Comparison of ENCODE assay signal across 8 cellular contexts in genomic region chr2:39469807-39470206, GRCh38. TPM values are rescaled to one million over a fixed set of nuclear protein-coding genes. Genes with fewer than 3 reads are reported as not detected.
DNase-seq lines count a peak whose midpoint lies in the region; ATAC-seq, FAIRE-seq and TF ChIP-seq lines count a peak whose summit lies in the region.

No MANE protein-coding gene starts in this region.

- no peaks in the 10 kb centered on the region for H3K9me3 ChIP-seq in body of pancreas

- H3K27ac Mint-ChIP-seq in memory B cell: no peak overlapping the region
- H3K27ac Mint-ChIP-seq in progenitor cell of endocrine pancreas: no peak overlapping the region
- H3K27ac Mint-ChIP-seq in activated CD4-positive, alpha-beta T cell treated with anti-CD3 and anti-CD28 coated beads, Interleukin-2, amount 10 ng/mL, durations not matched to agents 24 days and 14 days: no peak overlapping the region

- H3K9me3 Mint-ChIP-seq in memory B cell (no peaks in the 10 kb centered on the region), progenitor cell of endocrine pancreas (ENCODE audit: low read depth) (no peaks in the 10 kb centered on the region)
- no peaks in the 10 kb centered on the region for H3K9me3 Mint-ChIP-seq in activated CD4-positive, alpha-beta T cell treated with anti-CD3 and anti-CD28 coated beads, Interleukin-2, amount 10 ng/mL, durations not matched to agents 24 days and 14 days

- H3K36me3 ChIP-seq in body of pancreas (replicated peaks in 1 of 2; ENCODE audit: insufficient read depth in 1 of 2, low read depth in 2 of 2): no peaks in the 10 kb centered on the region

- no peak for TF ChIP-seq POLR2A in body of pancreas (IDR thresholded peaks at IDR 0.05)

- FAIRE-seq in G401.6 (lab: Jason Lieb, UNC): peak; percentile 93

- H3K27ac ChIP-seq in body of pancreas: peak overlapping the region; percentile 18 to 50 (median 20)

- DNase-seq in body of pancreas: peak in 3 of 4 donors; percentile 34 to 61 (median 37)
- peak; percentile 25 to 26 for DNase-seq in memory B cell (ENCODE audit: low spot score in 2 of 2)
- no peak for DNase-seq in progenitor cell of endocrine pancreas (ENCODE audit: low spot score, unreplicated experiment)
- DNase-seq in NCI-H2081 treated with DMSO at 0.1 percent for 48 hours (lab: John Stamatoyannopoulos, UW): no peak
- no peak for DNase-seq in activated CD4-positive, alpha-beta T cell treated with anti-CD3 and anti-CD28 coated beads, Interleukin-2, amount 10 ng/mL, durations not matched to agents 24 days and 14 days

- H3K27me3 ChIP-seq in body of pancreas: no peaks in the 10 kb centered on the region

- H3K27me3 Mint-ChIP-seq in memory B cell: no peaks in the 10 kb centered on the region
- H3K27me3 Mint-ChIP-seq in progenitor cell of endocrine pancreas: no peaks in the 10 kb centered on the region
- H3K27me3 Mint-ChIP-seq in activated CD4-positive, alpha-beta T cell treated with anti-CD3 and anti-CD28 coated beads, Interleukin-2, amount 10 ng/mL, durations not matched to agents 24 days and 14 days: no peaks in the 10 kb centered on the region

- H3K36me3 Mint-ChIP-seq in memory B cell: no peaks in the 10 kb centered on the region
- no peaks in the 10 kb centered on the region for H3K36me3 Mint-ChIP-seq in progenitor cell of endocrine pancreas (ENCODE audit: insufficient read depth)
- H3K36me3 Mint-ChIP-seq in activated CD4-positive, alpha-beta T cell treated with anti-CD3 and anti-CD28 coated beads, Interleukin-2, amount 10 ng/mL, durations not matched to agents 24 days and 14 days (ENCODE audit: low read depth): no peaks in the 10 kb centered on the region

- H3K4me1 ChIP-seq in body of pancreas: peaks cover 27% of the 10 kb centered on the region

- 20 to 24% methylated on average over 3 of the region's 3 CpGs for WGBS in body of pancreas, 2 donors

- no peak overlapping the region for H3K4me3 ChIP-seq in body of pancreas

- no peak for TF ChIP-seq CTCF in body of pancreas (IDR thresholded peaks at IDR 0.05)
- TF ChIP-seq CTCF in progenitor cell of endocrine pancreas (IDR thresholded peaks at IDR 0.05; ENCODE audit: unreplicated experiment): no peak

- ATAC-seq in GM21360 (IDR thresholded peaks at IDR 0.05; ENCODE audit: unreplicated experiment) (peak; percentile 80), HG03469 (IDR thresholded peaks at IDR 0.05; ENCODE audit: unreplicated experiment) (peak; percentile 92), body of pancreas (peak; percentile 72), memory B cell (ENCODE audit: low read depth) (peak; percentile 99)

- intact Hi-C loops in body of pancreas (cut with DNase I): no loop called here
- intact Hi-C loops in activated CD4-positive, alpha-beta T cell treated with anti-CD3 and anti-CD28 coated beads, Interleukin-2, amount 10 ng/mL, durations not matched to agents 24 days and 14 days (cut with micrococcal nuclease): no loop called here

- H3K4me1 Mint-ChIP-seq in memory B cell (peaks cover 8% of the 10 kb centered on the region), progenitor cell of endocrine pancreas (ENCODE audit: low read depth) (peaks cover 8% of the 10 kb centered on the region)
- peaks cover 17% of the 10 kb centered on the region for H3K4me1 Mint-ChIP-seq in activated CD4-positive, alpha-beta T cell treated with anti-CD3 and anti-CD28 coated beads, Interleukin-2, amount 10 ng/mL, durations not matched to agents 24 days and 14 days

- no peak overlapping the region for H3K4me3 Mint-ChIP-seq in memory B cell
- no peak overlapping the region for H3K4me3 Mint-ChIP-seq in progenitor cell of endocrine pancreas (ENCODE audit: low read depth)
- H3K4me3 Mint-ChIP-seq in activated CD4-positive, alpha-beta T cell treated with anti-CD3 and anti-CD28 coated beads, Interleukin-2, amount 10 ng/mL, durations not matched to agents 24 days and 14 days: no peak overlapping the region

RNA-seq across cellular contexts. Expression of gene MAP4K3, which starts 32.7 kb away (rescaled TPM):
- total RNA-seq in body of pancreas (10 to 100 TPM; 50.6 to 54.4 TPM), progenitor cell of endocrine pancreas (60.0 and 63.6 TPM in 2 replicates)
- 12.9 and 16.6 TPM in 2 replicates for total RNA-seq in activated CD4-positive, alpha-beta T cell treated with anti-CD3 and anti-CD28 coated beads, Interleukin-2, amount 10 ng/mL, durations not matched to agents 24 days and 14 days

Comparison
In these comparisons a context has a peak if more than half of its experiments do, and no peak if none do; other contexts are left out.
1. DNase-seq: peak in body of pancreas (3 of 4) and memory B cell (2 of 2); none in progenitor cell of endocrine pancreas (single experiment), NCI-H2081 treated with DMSO at 0.1 percent for 48 hours (single experiment) and activated CD4-positive, alpha-beta T cell treated with anti-CD3 and anti-CD28 coated beads, Interleukin-2, amount 10 ng/mL, durations not matched to agents 24 days and 14 days (single experiment).
2. Peak in every context shown above with its lines, with median percentiles within 50 percentile points of each other: ATAC-seq.